Comparison of ENCODE assay signal across 8 cellular contexts in the genomic region with DNA sequence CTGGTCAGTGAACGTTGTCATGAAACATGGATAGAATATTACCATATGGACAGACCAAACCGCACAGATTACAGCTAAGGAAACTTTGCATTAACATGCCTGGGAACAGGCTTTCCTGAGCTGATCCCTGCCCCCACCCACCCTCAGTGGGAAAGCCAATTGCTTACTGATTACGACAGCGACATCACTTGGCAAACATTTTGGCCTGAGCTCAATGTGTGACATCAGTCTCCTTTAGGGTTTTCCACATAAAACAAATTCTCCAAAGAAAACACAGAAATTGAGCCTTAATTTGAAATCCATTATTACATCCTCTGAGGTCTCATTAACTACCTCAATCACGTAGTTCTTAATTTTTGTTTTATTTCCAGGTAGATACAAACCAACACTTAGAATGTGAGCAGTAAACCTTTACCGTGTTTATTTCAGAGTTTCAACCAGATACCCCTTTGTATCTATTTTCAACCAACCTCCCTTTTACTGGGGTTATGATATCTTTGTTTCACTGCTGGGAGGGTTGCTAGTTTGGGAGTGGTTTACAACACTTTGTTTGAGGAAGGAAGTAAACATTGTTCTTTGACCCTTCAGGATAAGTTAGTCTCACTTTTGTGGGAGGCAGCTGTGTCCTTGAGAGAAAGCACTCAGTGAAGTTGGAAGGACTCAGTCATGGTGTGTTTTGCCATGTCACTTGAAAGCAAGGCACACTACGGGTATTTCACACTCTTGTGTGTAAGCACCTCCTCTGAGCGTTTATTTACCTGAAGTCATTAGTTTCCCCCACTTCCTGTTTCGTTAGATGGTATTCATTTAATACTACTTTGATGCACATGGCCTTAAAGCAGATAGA.
DNase-seq lines count a peak whose midpoint lies in the region; ATAC-seq, FAIRE-seq and TF ChIP-seq lines count a peak whose summit lies in the region.

No MANE protein-coding gene starts in this region.

- no peak for TF ChIP-seq CTCF in nephron progenitor cell (IDR thresholded peaks at IDR 0.05)
- no peak for TF ChIP-seq CTCF in omental fat pad (IDR thresholded peaks at IDR 0.05)
- no peak for TF ChIP-seq CTCF in D721Med (IDR thresholded peaks at IDR 0.05; ENCODE audit: insufficient read depth, missing control alignments)

- H3K27ac Mint-ChIP-seq in nephron progenitor cell, result peak overlapping the region; percentile 89

- no peak overlapping the region for H3K4me3 Mint-ChIP-seq in nephron progenitor cell

- DNase-seq in NCI-H82 treated with DMSO at 0.1 percent for 48 hours (lab: John Stamatoyannopoulos, UW; ENCODE audit: unreplicated experiment), result peak; percentile 68
- DNase-seq in nephron progenitor cell, result no peak
- DNase-seq in omental fat pad (ENCODE audit: low spot score), result no peak
- DNase-seq in middle frontal gyrus (ENCODE audit: extremely low spot score, low spot score), result no peak
- DNase-seq in activated T-cell treated with anti-CD3 and anti-CD28 coated beads, Interleukin-2, amount 50 U/mL, for 1 hour, result no peak
- DNase-seq in D721Med (ENCODE audit: insufficient read length, low spot score), result no peak

- no peaks in the 10 kb centered on the region for H3K9me3 Mint-ChIP-seq in nephron progenitor cell

- no peak for FAIRE-seq in D721Med (lab: Jason Lieb, UNC)

- ATAC-seq in GM18868 (IDR thresholded peaks at IDR 0.05; ENCODE audit: unreplicated experiment) (peak; percentile 77), esophagus mucosa (peak; percentile 63), omental fat pad (ENCODE audit: low FRiP score) (no peak)

- peaks cover 32% of the 10 kb centered on the region for H3K4me1 Mint-ChIP-seq in nephron progenitor cell

- H3K36me3 Mint-ChIP-seq in nephron progenitor cell (ENCODE audit: low read depth), result peaks cover 22% of the 10 kb centered on the region

- no peaks in the 10 kb centered on the region for H3K27me3 Mint-ChIP-seq in nephron progenitor cell (ENCODE audit: low read depth, poor library complexity)
